27 cellular contexts compared by ENCODE assay signal in the genomic region with DNA sequence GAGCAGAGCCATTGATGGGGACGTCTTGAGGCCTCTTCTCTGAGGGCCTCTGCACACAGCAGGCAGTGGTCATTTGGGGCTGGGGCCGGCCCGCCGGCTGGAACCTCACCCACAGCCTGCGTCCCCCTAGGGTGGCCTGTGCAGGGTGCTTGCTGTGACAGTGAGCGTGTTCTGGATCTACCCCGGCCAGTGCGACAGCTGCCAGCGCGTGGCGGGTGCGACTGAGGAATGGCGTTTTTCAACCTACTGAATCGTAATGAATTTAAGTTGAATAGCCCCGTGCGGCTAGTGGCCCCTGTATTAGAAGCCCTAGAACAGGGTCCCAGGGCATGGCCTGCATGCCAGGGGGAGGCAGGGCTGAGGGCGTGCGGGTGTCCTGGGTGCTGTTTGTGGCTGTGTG. TPM values are rescaled to one million over a fixed set of nuclear protein-coding genes. Genes with fewer than 3 reads are reported as not detected.
"Had no signal": no experiment of that assay in that cellular context is flagged by ENCODE, and none has a peak within 500 bp of the region (broad histone marks: within the 10 kb centered on the region; RNA-seq: fewer than 3 reads in every experiment).

No MANE protein-coding gene starts in this region.

- H3K9ac ChIP-seq: neural progenitor cell had no signal

- H3K27ac Mint-ChIP-seq: naive B cell; natural killer cell treated with Interleukin-12 subunit alpha and Interleukin-12 subunit beta and Interleukin-15 and Interleukin-18, amount 100 ng/mL, for 72 hours; stimulated activated effector memory CD8-positive, alpha-beta T cell treated with anti-CD3 and anti-CD28 coated beads, Interleukin-12 subunit alpha, Interleukin-12 subunit beta, amount 100 ng/mL, for 72 hours; stimulated activated naive B cell treated with anti-CD40 and anti-IgM and Interleukin-4, amounts not matched to agents 10 μg/mL and 1 μg/mL and 100 μg/mL, for 72 hours; stimulated activated naive CD8-positive, alpha-beta T cell treated with anti-CD3 and anti-CD28 coated beads, Interleukin-15, Interleukin-2, amounts not matched to agents 100 ng/mL and 50 ng/mL, for 24 hours had no signal

- H3K9me3 ChIP-seq: neutrophil, pancreas, prostate gland, right lobe of liver, sigmoid colon, stomach, thoracic aorta, thyroid gland, tibial nerve, upper lobe of right lung, uterus had no signal

- H3K9me3 Mint-ChIP-seq: naive B cell; naive thymus-derived CD8-positive, alpha-beta T cell; natural killer cell treated with Interleukin-12 subunit alpha and Interleukin-12 subunit beta and Interleukin-15 and Interleukin-18, amount 100 ng/mL, for 72 hours; stimulated activated effector memory CD8-positive, alpha-beta T cell treated with anti-CD3 and anti-CD28 coated beads, Interleukin-12 subunit alpha, Interleukin-12 subunit beta, amount 100 ng/mL, for 72 hours; stimulated activated naive B cell treated with anti-CD40 and anti-IgM and Interleukin-4, amounts not matched to agents 10 μg/mL and 1 μg/mL and 100 μg/mL, for 72 hours; stimulated activated naive CD8-positive, alpha-beta T cell treated with anti-CD3 and anti-CD28 coated beads, Interleukin-15, Interleukin-2, amounts not matched to agents 100 ng/mL and 50 ng/mL, for 24 hours had no signal

- H3K4me2 ChIP-seq: neural progenitor cell had no signal

- H3K27me3 Mint-ChIP-seq: naive thymus-derived CD8-positive, alpha-beta T cell; natural killer cell treated with Interleukin-12 subunit alpha and Interleukin-12 subunit beta and Interleukin-15 and Interleukin-18, amount 100 ng/mL, for 72 hours; stimulated activated naive B cell treated with anti-CD40 and anti-IgM and Interleukin-4, amounts not matched to agents 10 μg/mL and 1 μg/mL and 100 μg/mL, for 72 hours; stimulated activated naive CD8-positive, alpha-beta T cell treated with anti-CD3 and anti-CD28 coated beads, Interleukin-15, Interleukin-2, amounts not matched to agents 100 ng/mL and 50 ng/mL, for 24 hours had no signal

- H3K36me3 Mint-ChIP-seq: naive B cell; naive thymus-derived CD8-positive, alpha-beta T cell; natural killer cell treated with Interleukin-12 subunit alpha and Interleukin-12 subunit beta and Interleukin-15 and Interleukin-18, amount 100 ng/mL, for 72 hours; stimulated activated effector memory CD8-positive, alpha-beta T cell treated with anti-CD3 and anti-CD28 coated beads, Interleukin-12 subunit alpha, Interleukin-12 subunit beta, amount 100 ng/mL, for 72 hours; stimulated activated naive B cell treated with anti-CD40 and anti-IgM and Interleukin-4, amounts not matched to agents 10 μg/mL and 1 μg/mL and 100 μg/mL, for 72 hours had no signal

- H2AFZ ChIP-seq: neural progenitor cell had no signal

- H3K4me1 ChIP-seq: neural progenitor cell, pancreas, prostate gland, right lobe of liver, sigmoid colon, thyroid gland, upper lobe of right lung, uterus had no signal

- ATAC-seq: naive thymus-derived CD8-positive, alpha-beta T cell; natural killer cell treated with Interleukin-12 subunit alpha and Interleukin-12 subunit beta and Interleukin-15 and Interleukin-18, amount 100 ng/mL, for 72 hours; pancreas; right cardiac atrium; right lobe of liver; stimulated activated effector memory CD8-positive, alpha-beta T cell treated with anti-CD3 and anti-CD28 coated beads, Interleukin-12 subunit alpha, Interleukin-12 subunit beta, amount 100 ng/mL, for 72 hours; stimulated activated naive B cell treated with anti-CD40 and anti-IgM and Interleukin-4, amounts not matched to agents 10 μg/mL and 1 μg/mL and 100 μg/mL, for 72 hours; upper lobe of right lung had no signal

- H3K27ac ChIP-seq: neural progenitor cell, neutrophil, pancreas, prostate gland, right lobe of liver, sigmoid colon, stomach, thoracic aorta, thyroid gland, tibial nerve, upper lobe of right lung, uterus had no signal

- DNase-seq: naive B cell; naive thymus-derived CD8-positive, alpha-beta T cell; nucleus accumbens; retina; right lobe of liver; sigmoid colon; stimulated activated CD4-positive, alpha-beta T cell treated with anti-CD3 and anti-CD28 coated beads, Interleukin-15, amount 100 ng/mL, for 24 hours; stimulated activated CD4-positive, alpha-beta T cell treated with anti-CD3 and anti-CD28 coated beads, Interleukin-2, amount 100 ng/mL, for 24 hours; stimulated activated CD4-positive, alpha-beta T cell treated with anti-CD3 and anti-CD28 coated beads, Interleukin-2, amount 100 ng/mL, for 48 hours; stimulated activated CD4-positive, alpha-beta T cell treated with anti-CD3 and anti-CD28 coated beads, Interleukin-4, amount 100 ng/mL, for 24 hours; stimulated activated naive B cell treated with anti-CD40 and anti-IgM and Interleukin-4, amounts not matched to agents 10 μg/mL and 1 μg/mL and 100 μg/mL, for 72 hours; stimulated activated naive CD4-positive, alpha-beta T cell treated with Interleukin-2 at 50 U/mL for 16 hours; stomach; thyroid gland; trophoblast cell; upper lobe of right lung; uterus had no signal

- H3K4me3 ChIP-seq: neural progenitor cell, pancreas, prostate gland, right lobe of liver, sigmoid colon, stomach, thoracic aorta, thyroid gland, tibial nerve, upper lobe of right lung, uterus had no signal

- H3K4me3 Mint-ChIP-seq: naive B cell; naive thymus-derived CD8-positive, alpha-beta T cell; natural killer cell treated with Interleukin-12 subunit alpha and Interleukin-12 subunit beta and Interleukin-15 and Interleukin-18, amount 100 ng/mL, for 72 hours; neural progenitor cell; stimulated activated effector memory CD8-positive, alpha-beta T cell treated with anti-CD3 and anti-CD28 coated beads, Interleukin-12 subunit alpha, Interleukin-12 subunit beta, amount 100 ng/mL, for 72 hours; stimulated activated naive B cell treated with anti-CD40 and anti-IgM and Interleukin-4, amounts not matched to agents 10 μg/mL and 1 μg/mL and 100 μg/mL, for 72 hours; stimulated activated naive CD8-positive, alpha-beta T cell treated with anti-CD3 and anti-CD28 coated beads, Interleukin-15, Interleukin-2, amounts not matched to agents 100 ng/mL and 50 ng/mL, for 24 hours had no signal

- H3K36me3 ChIP-seq: neural progenitor cell, neutrophil, pancreas, prostate gland, right lobe of liver, sigmoid colon, thoracic aorta, thyroid gland, upper lobe of right lung, uterus had no signal

- H3K27me3 ChIP-seq: neural progenitor cell, neutrophil, pancreas, right lobe of liver, sigmoid colon, stomach, thyroid gland, tibial nerve, upper lobe of right lung, uterus had no signal

- H3K4me1 Mint-ChIP-seq: naive B cell; naive thymus-derived CD8-positive, alpha-beta T cell; stimulated activated effector memory CD8-positive, alpha-beta T cell treated with anti-CD3 and anti-CD28 coated beads, Interleukin-12 subunit alpha, Interleukin-12 subunit beta, amount 100 ng/mL, for 72 hours; stimulated activated naive B cell treated with anti-CD40 and anti-IgM and Interleukin-4, amounts not matched to agents 10 μg/mL and 1 μg/mL and 100 μg/mL, for 72 hours had no signal

RNA-seq across cellular contexts. Expression of a gene that starts 13.8 kb away (rescaled TPM):
- total RNA-seq: naive thymus-derived CD8-positive, alpha-beta T cell; natural killer cell treated with Interleukin-12 subunit alpha and Interleukin-12 subunit beta and Interleukin-15 and Interleukin-18, amount 100 ng/mL, for 72 hours had no signal
- polyA plus RNA-seq: naive thymus-derived CD8-positive, alpha-beta T cell had no signal
